Comparison of ENCODE assay signal across 9 cellular contexts in the genomic region with DNA sequence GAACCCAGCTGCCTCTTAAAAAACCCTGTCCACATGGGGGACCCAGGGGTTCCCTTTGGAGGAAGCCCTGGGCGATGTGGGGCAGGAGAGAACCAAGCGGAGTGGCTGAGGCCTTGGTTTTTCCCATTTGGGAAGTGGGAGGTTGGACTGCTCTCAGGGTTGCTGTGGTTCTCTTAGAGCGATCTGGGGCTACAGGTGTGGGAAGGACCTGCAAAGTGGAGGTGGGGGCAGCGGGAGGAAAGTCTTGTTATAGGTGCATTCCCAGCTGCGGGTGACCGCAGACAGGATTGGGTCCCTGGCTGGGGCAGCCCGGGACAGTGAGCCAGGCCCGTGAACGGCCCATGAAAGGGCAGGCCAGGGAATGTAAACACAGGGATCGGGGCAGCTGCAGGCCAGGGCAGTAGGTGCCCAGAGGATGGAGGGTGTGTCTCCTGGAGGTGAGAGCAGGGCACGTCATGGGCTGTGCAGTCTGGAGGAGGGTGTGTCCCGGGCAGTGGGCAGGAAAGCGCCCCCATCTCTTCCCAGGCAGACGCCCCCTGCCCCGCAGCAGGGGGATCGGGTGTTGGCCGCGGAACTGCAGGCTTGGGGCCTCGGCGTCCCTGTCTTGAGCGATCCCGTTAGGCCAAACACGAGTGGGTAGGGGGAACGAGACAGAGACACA. TPM values are rescaled to one million over a fixed set of nuclear protein-coding genes. Genes with fewer than 3 reads are reported as not detected.
A peak's percentile ranks its signal among the peaks of the same experiment; 100 is the strongest.
DNase-seq lines count a peak whose midpoint lies in the region; ATAC-seq and TF ChIP-seq lines count a peak whose summit lies in the region.
"Had no signal": no experiment of that assay in that cellular context is flagged by ENCODE, and none has a peak within 500 bp of the region (broad histone marks: within the 10 kb centered on the region; RNA-seq: fewer than 3 reads in every experiment).

No MANE protein-coding gene starts in this region.

- TF ChIP-seq CTCF in GM12864 (IDR thresholded peaks at IDR 0.05; ENCODE audit: low read depth, low read length, missing control alignments) = no peak
- no peak for TF ChIP-seq CTCF in RWPE2 (IDR thresholded peaks at IDR 0.05; ENCODE audit: poor library complexity, severe bottlenecking)
- TF ChIP-seq CTCF in fibroblast of pulmonary artery (IDR thresholded peaks at IDR 0.05; ENCODE audit: low read length, missing control alignments) = no peak
- peak in 1 of 4 experiments; percentile 5 for TF ChIP-seq CTCF in prostate gland (IDR thresholded peaks at IDR 0.05)

- peak overlapping the region; percentile 95 for H3K4me3 ChIP-seq in GM12864 (ENCODE audit: low read depth, low read length)
- peak overlapping the region; percentile 48 for H3K4me3 ChIP-seq in RWPE2 (ENCODE audit: severe bottlenecking)
- peak overlapping the region; percentile 70 for H3K4me3 ChIP-seq in fibroblast of pulmonary artery (replicated peaks; ENCODE audit: low read depth, low read length)
- H3K4me3 ChIP-seq in prostate gland = peak overlapping the region; percentile 74 to 79

- DNase-seq in GM12864 (ENCODE audit: low read depth) (no peak), RWPE2 (ENCODE audit: low spot score) (no peak), fibroblast of pulmonary artery (ENCODE audit: low read depth) (no peak), prostate gland (ENCODE audit: low spot score) (no peak), sciatic nerve (ENCODE audit: low spot score) (no peak), DMS153 (lab: John Stamatoyannopoulos, UW) (no peak), HPDE6-E6E7 (ENCODE audit: extremely low spot score) (no peak), KBM-7 (no peak)

- no peaks in the 10 kb centered on the region for H3K9me3 ChIP-seq in RWPE2 (ENCODE audit: severe bottlenecking)
- H3K9me3 ChIP-seq in prostate gland = no peaks in the 10 kb centered on the region
- H3K9me3 ChIP-seq: SJSA1 had no signal

- intact Hi-C loops in prostate gland (cut with DNase I) (no loop called here), sciatic nerve (cut with DNase I) (no loop called here)

- no peaks in the 10 kb centered on the region for H3K27me3 ChIP-seq in RWPE2 (ENCODE audit: insufficient read depth, poor library complexity, severe bottlenecking)
- no peaks in the 10 kb centered on the region for H3K27me3 ChIP-seq in prostate gland (replicated peaks; ENCODE audit: insufficient read depth)

- 19% methylated on average over 24 of the region's 24 CpGs for WGBS in prostate gland

- no peak for ATAC-seq in RWPE2 (ENCODE audit: low read depth)
- ATAC-seq in sciatic nerve = no peak

- no peak for TF ChIP-seq POLR2A in prostate gland (IDR thresholded peaks at IDR 0.05)

- H3K27ac ChIP-seq in RWPE2 (ENCODE audit: poor library complexity, severe bottlenecking) = peak overlapping the region; percentile 29
- H3K27ac ChIP-seq in prostate gland = peak overlapping the region; percentile 79 to 90
- H3K27ac ChIP-seq: SJSA1 had no signal

- H3K4me1 ChIP-seq in RWPE2 (ENCODE audit: insufficient read depth, poor library complexity, severe bottlenecking) (no peaks in the 10 kb centered on the region), prostate gland (replicated peaks) (no peaks in the 10 kb centered on the region)

- peaks cover 9% of the 10 kb centered on the region for H3K36me3 ChIP-seq in RWPE2 (ENCODE audit: low read depth)
- peaks cover 0 to 8% of the 10 kb centered on the region in 2 donors for H3K36me3 ChIP-seq in prostate gland
- H3K36me3 ChIP-seq: SJSA1 had no signal

- in situ Hi-C loops in KBM-7 (cut with MboI; ENCODE audit: low pct_unique_long_range_greater_than_20kb, low sequenced_read_pairs) = no loop called here

RNA-seq across cellular contexts. Expression of a gene that starts 0.8 kb away (rescaled TPM):
- total RNA-seq in prostate gland (10 to 100 TPM; 66.2 to 91.3 TPM), sciatic nerve (61.9 TPM)

RNA-seq across cellular contexts. Expression of a gene that starts 5.2 kb away (rescaled TPM):
- total RNA-seq in prostate gland = 10 to 100 TPM; 23.1 to 39.3 TPM
- not detected for total RNA-seq in sciatic nerve
- total RNA-seq: SJSA1 had no signal

RNA-seq across cellular contexts. Expression of a gene that starts 22.8 kb away (rescaled TPM):
- total RNA-seq in prostate gland (1 to 10 TPM in 1 of 2 donors, under 1 TPM in 1; 0.91 to 1.4 TPM), sciatic nerve (5.5 TPM)
- total RNA-seq: SJSA1 had no signal

RNA-seq across cellular contexts. Expression of a gene that starts 25.3 kb away (rescaled TPM):
- total RNA-seq in prostate gland = under 1 TPM; 0.18 to 0.57 TPM
- 0.27 TPM for total RNA-seq in sciatic nerve
- total RNA-seq: SJSA1 had no signal

RNA-seq across cellular contexts. Expression of a gene that starts 34.2 kb away (rescaled TPM):
- total RNA-seq in prostate gland = 100 to 1,000 TPM; 146 to 277 TPM
- total RNA-seq in sciatic nerve = 161 TPM

Comparison
In these comparisons a context has a peak if more than half of its experiments do, and no peak if none do; other contexts are left out.
1. RNA of a gene that starts 5.2 kb away (total RNA-seq): 23.1 to 39.3 TPM in prostate gland; not detected in sciatic nerve (single experiment); every median in the first group is over 10 times any median in the second.
2. Peak in every context shown above with its lines, with median percentiles within 50 percentile points of each other: H3K4me3 ChIP-seq.